Comparison of ENCODE assay signal across 1 cellular context in the genomic region with DNA sequence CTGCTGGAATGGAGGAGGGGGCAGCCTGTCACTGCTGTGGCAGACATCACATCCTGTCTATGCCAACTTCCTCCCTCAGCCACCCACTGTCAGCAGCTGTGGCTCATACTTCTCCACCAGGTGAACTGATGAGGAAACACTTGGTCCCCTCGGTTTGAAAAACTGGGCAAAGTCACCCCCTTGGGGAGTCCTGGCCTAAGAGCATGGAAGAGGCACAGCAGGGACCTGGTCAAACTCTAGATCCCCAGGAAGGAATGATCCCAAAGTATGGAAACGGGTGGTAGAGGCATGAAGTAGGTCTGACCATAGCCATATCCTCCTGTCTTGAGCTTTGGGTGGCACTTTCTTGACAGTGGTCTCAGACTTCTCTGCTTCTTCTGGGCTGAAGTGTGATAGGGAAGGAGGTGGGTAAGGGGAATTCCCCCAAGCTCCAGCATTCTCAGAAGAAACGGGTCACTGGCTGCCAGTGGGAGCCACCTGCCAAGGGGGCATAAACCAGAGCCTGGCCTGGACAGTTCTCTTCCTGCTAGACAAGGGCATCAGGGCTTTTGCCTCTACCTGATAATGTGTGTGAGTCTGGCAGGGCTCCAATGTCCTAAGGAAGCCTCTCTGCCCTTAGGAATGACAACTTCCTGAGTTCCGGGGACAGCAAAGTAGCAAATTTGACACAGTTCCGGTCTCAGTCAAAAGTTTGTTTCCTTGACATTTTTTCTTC.
TF ChIP-seq lines count a peak whose summit lies in the region.

No MANE protein-coding gene starts in this region.

TF ChIP-seq in GM23338, 12 proteins besides CTCF, POLR2A, EP300 and RAD21:
- TF ChIP-seq, protein P1, sequence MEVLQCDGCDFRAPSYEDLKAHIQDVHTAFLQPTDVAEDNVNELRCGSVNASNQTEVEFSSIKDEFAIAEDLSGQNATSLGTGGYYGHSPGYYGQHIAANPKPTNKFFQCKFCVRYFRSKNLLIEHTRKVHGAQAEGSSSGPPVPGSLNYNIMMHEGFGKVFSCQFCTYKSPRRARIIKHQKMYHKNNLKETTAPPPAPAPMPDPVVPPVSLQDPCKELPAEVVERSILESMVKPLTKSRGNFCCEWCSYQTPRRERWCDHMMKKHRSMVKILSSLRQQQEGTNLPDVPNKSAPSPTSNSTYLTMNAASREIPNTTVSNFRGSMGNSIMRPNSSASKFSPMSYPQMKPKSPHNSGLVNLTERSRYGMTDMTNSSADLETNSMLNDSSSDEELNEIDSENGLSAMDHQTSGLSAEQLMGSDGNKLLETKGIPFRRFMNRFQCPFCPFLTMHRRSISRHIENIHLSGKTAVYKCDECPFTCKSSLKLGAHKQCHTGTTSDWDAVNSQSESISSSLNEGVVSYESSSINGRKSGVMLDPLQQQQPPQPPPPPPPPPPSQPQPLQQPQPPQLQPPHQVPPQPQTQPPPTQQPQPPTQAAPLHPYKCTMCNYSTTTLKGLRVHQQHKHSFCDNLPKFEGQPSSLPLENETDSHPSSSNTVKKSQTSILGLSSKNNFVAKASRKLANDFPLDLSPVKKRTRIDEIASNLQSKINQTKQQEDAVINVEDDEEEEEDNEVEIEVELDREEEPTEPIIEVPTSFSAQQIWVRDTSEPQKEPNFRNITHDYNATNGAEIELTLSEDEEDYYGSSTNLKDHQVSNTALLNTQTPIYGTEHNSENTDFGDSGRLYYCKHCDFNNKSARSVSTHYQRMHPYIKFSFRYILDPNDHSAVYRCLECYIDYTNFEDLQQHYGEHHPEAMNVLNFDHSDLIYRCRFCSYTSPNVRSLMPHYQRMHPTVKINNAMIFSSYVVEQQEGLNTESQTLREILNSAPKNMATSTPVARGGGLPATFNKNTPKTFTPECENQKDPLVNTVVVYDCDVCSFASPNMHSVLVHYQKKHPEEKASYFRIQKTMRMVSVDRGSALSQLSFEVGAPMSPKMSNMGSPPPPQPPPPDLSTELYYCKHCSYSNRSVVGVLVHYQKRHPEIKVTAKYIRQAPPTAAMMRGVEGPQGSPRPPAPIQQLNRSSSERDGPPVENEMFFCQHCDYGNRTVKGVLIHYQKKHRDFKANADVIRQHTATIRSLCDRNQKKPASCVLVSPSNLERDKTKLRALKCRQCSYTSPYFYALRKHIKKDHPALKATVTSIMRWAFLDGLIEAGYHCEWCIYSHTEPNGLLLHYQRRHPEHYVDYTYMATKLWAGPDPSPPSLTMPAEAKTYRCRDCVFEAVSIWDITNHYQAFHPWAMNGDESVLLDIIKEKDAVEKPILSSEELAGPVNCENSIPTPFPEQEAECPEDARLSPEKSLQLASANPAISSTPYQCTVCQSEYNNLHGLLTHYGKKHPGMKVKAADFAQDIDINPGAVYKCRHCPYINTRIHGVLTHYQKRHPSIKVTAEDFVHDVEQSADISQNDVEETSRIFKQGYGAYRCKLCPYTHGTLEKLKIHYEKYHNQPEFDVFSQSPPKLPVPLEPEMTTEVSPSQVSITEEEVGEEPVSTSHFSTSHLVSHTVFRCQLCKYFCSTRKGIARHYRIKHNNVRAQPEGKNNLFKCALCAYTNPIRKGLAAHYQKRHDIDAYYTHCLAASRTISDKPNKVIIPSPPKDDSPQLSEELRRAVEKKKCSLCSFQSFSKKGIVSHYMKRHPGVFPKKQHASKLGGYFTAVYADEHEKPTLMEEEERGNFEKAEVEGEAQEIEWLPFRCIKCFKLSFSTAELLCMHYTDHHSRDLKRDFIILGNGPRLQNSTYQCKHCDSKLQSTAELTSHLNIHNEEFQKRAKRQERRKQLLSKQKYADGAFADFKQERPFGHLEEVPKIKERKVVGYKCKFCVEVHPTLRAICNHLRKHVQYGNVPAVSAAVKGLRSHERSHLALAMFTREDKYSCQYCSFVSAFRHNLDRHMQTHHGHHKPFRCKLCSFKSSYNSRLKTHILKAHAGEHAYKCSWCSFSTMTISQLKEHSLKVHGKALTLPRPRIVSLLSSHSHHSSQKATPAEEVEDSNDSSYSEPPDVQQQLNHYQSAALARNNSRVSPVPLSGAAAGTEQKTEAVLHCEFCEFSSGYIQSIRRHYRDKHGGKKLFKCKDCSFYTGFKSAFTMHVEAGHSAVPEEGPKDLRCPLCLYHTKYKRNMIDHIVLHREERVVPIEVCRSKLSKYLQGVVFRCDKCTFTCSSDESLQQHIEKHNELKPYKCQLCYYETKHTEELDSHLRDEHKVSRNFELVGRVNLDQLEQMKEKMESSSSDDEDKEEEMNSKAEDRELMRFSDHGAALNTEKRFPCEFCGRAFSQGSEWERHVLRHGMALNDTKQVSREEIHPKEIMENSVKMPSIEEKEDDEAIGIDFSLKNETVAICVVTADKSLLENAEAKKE (CRISPR knock-in tag; IDR thresholded peaks at IDR 0.05): no peak
- no peak for TF ChIP-seq POLR2AphosphoS5 (IDR thresholded peaks at IDR 0.05; ENCODE audit: low read depth)
- TF ChIP-seq, protein P2, sequence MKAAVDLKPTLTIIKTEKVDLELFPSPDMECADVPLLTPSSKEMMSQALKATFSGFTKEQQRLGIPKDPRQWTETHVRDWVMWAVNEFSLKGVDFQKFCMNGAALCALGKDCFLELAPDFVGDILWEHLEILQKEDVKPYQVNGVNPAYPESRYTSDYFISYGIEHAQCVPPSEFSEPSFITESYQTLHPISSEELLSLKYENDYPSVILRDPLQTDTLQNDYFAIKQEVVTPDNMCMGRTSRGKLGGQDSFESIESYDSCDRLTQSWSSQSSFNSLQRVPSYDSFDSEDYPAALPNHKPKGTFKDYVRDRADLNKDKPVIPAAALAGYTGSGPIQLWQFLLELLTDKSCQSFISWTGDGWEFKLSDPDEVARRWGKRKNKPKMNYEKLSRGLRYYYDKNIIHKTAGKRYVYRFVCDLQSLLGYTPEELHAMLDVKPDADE (IDR thresholded peaks at IDR 0.05): no peak
- TF ChIP-seq ZNF331 (CRISPR knock-in tag; IDR thresholded peaks at IDR 0.05; ENCODE audit: low read depth): no peak
- no peak for TF ChIP-seq STAT1 (IDR thresholded peaks at IDR 0.05; ENCODE audit: unreplicated experiment)
- TF ChIP-seq JUNB (IDR thresholded peaks at IDR 0.05; ENCODE audit: unreplicated experiment): no peak
- no peak for TF ChIP-seq CREB1 (CRISPR knock-in tag; IDR thresholded peaks at IDR 0.05; ENCODE audit: low read depth)
- no peak for TF ChIP-seq EZH2phosphoT487 (IDR thresholded peaks at IDR 0.05; ENCODE audit: unreplicated experiment)
- no peak for TF ChIP-seq ZNF114 (CRISPR knock-in tag; IDR thresholded peaks at IDR 0.05)
- no peak for TF ChIP-seq EZH2 (IDR thresholded peaks at IDR 0.05; ENCODE audit: low read depth, unreplicated experiment)
- TF ChIP-seq NANOG (IDR thresholded peaks at IDR 0.05; ENCODE audit: borderline replicate concordance): no peak
- TF ChIP-seq, protein P3, sequence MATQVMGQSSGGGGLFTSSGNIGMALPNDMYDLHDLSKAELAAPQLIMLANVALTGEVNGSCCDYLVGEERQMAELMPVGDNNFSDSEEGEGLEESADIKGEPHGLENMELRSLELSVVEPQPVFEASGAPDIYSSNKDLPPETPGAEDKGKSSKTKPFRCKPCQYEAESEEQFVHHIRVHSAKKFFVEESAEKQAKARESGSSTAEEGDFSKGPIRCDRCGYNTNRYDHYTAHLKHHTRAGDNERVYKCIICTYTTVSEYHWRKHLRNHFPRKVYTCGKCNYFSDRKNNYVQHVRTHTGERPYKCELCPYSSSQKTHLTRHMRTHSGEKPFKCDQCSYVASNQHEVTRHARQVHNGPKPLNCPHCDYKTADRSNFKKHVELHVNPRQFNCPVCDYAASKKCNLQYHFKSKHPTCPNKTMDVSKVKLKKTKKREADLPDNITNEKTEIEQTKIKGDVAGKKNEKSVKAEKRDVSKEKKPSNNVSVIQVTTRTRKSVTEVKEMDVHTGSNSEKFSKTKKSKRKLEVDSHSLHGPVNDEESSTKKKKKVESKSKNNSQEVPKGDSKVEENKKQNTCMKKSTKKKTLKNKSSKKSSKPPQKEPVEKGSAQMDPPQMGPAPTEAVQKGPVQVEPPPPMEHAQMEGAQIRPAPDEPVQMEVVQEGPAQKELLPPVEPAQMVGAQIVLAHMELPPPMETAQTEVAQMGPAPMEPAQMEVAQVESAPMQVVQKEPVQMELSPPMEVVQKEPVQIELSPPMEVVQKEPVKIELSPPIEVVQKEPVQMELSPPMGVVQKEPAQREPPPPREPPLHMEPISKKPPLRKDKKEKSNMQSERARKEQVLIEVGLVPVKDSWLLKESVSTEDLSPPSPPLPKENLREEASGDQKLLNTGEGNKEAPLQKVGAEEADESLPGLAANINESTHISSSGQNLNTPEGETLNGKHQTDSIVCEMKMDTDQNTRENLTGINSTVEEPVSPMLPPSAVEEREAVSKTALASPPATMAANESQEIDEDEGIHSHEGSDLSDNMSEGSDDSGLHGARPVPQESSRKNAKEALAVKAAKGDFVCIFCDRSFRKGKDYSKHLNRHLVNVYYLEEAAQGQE (IDR thresholded peaks at IDR 0.05; ENCODE audit: unreplicated experiment): no peak
